ENCODE assay signal across 20 cellular contexts in the genomic region with DNA sequence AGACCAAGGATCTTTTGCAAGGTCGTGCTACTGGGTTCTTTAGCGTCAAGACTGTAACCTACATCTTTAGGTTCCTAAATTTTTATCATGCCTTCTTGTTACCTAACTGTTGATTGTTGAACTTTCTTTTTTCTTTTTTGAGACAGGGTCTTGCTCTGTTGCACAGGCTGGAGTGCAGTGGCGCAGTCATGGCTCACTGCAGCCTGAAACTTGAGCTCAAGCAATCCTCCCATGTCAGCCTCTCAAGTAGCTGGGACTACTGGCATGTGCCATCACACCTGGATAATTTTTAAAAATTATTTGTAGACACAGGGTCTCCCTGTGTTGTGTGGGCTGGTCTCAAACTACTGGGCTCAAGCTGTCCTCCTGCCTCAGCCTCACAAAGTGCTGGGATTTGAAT. TPM values are rescaled to one million over a fixed set of nuclear protein-coding genes. Genes with fewer than 3 reads are reported as not detected.
DNase-seq lines count a peak whose midpoint lies in the region; ATAC-seq lines count a peak whose summit lies in the region.
"Had no signal": no experiment of that assay in that cellular context is flagged by ENCODE, and none has a peak within 500 bp of the region (broad histone marks: within the 10 kb centered on the region; RNA-seq: fewer than 3 reads in every experiment).

No MANE protein-coding gene starts in this region.

- H3K79me2 ChIP-seq in Karpas-422 (ENCODE audit: low read length), result peaks cover 30% of the 10 kb centered on the region

- H3K9me2 ChIP-seq in Karpas-422 (replicated peaks; ENCODE audit: insufficient read depth, low read length), result no peaks in the 10 kb centered on the region
- H3K9me2 ChIP-seq: SK-N-SH had no signal

- H3K4me3 ChIP-seq in Karpas-422 (ENCODE audit: low read length), result peak overlapping the region; percentile 33
- H3K4me3 ChIP-seq: BLaER1 treated with 17β-estradiol and CSF1 and Interleukin-3, amounts not matched to agents 10 nM and 100 nM; GM23248 had no signal

- no peaks in the 10 kb centered on the region for H3K27me3 ChIP-seq in Karpas-422 (ENCODE audit: low read length)
- H3K27me3 ChIP-seq: BLaER1 treated with 17β-estradiol and CSF1 and Interleukin-3, amounts not matched to agents 10 nM and 100 nM had no signal

- H3K4me2 ChIP-seq in Karpas-422 (ENCODE audit: low read depth, low read length, poor library complexity, severe bottlenecking), result peak overlapping the region; percentile 63
- H3K4me2 ChIP-seq: SK-N-SH had no signal

- H3K9ac ChIP-seq in Karpas-422 (ENCODE audit: low read length), result peak overlapping the region; percentile 48
- H3K9ac ChIP-seq: BLaER1 treated with 17β-estradiol and CSF1 and Interleukin-3, amounts not matched to agents 10 nM and 100 nM; GM23248; SK-N-SH had no signal

- no peak for ATAC-seq in GM19023 (IDR thresholded peaks at IDR 0.05; ENCODE audit: unreplicated experiment)
- ATAC-seq: PC-3, T-helper 17 cell had no signal

- peak overlapping the region; percentile 95 for H3K27ac ChIP-seq in Karpas-422 (ENCODE audit: low read length)
- H3K27ac ChIP-seq: BLaER1 treated with 17β-estradiol and CSF1 and Interleukin-3, amounts not matched to agents 10 nM and 100 nM; GM23248 had no signal

- no peaks in the 10 kb centered on the region for H3K36me3 ChIP-seq in Karpas-422 (ENCODE audit: insufficient read depth, low read length)
- H3K36me3 ChIP-seq: BLaER1 treated with 17β-estradiol and CSF1 and Interleukin-3, amounts not matched to agents 10 nM and 100 nM had no signal

- DNase-seq in NCI-H2171 treated with DMSO at 0.1 percent for 48 hours (lab: John Stamatoyannopoulos, UW) (peak; percentile 42), NCI-H2171 (lab: John Stamatoyannopoulos, UW) (no peak), Karpas-422 (peak; percentile 85), left kidney (ENCODE audit: low read depth, low spot score) (peak; percentile 83), NCI-H526 treated with DMSO at 0.1 percent for 48 hours (lab: John Stamatoyannopoulos, UW) (no peak), COLO668 (lab: John Stamatoyannopoulos, UW; ENCODE audit: unreplicated experiment) (no peak)
- DNase-seq: Caco-2; CD4-positive, alpha-beta T cell; GM23248; H7; KG1; NCI-H1048; NCI-H1694 treated with DMSO at 0.1 percent for 48 hours; NCI-H2227 treated with DMSO at 0.1 percent for 48 hours; NCI-H774; PC-3; SK-N-SH; T-helper 17 cell had no signal

- no peak overlapping the region for H2AFZ ChIP-seq in Karpas-422 (ENCODE audit: low read length)
- H2AFZ ChIP-seq: GM23248 had no signal

- H3K9me3 ChIP-seq in Karpas-422 (ENCODE audit: low read length), result no peaks in the 10 kb centered on the region
- H3K9me3 ChIP-seq: BLaER1 treated with 17β-estradiol and CSF1 and Interleukin-3, amounts not matched to agents 10 nM and 100 nM; Caco-2; SK-N-SH had no signal

- H4K20me1 ChIP-seq in Karpas-422 (ENCODE audit: insufficient read depth, low read depth, low read length), result no peaks in the 10 kb centered on the region
- H4K20me1 ChIP-seq: BLaER1 treated with 17β-estradiol and CSF1 and Interleukin-3, amounts not matched to agents 10 nM and 100 nM had no signal

- H3K4me1 ChIP-seq in Karpas-422 (ENCODE audit: low read length), result peaks cover 90% of the 10 kb centered on the region
- H3K4me1 ChIP-seq: Caco-2 had no signal

RNA-seq across cellular contexts. Expression of a gene that starts 52.9 kb away (rescaled TPM):
- total RNA-seq in Karpas-422 (2014; rRNA removed; shearing (Covaris generic); ENCODE audit: low replicate concordance), result 15.8 and 38.3 TPM in 2 replicates

Comparison
In these comparisons a context has a peak if more than half of its experiments do, and no peak if none do; other contexts are left out.
1. DNase-seq: peak in NCI-H2171 treated with DMSO at 0.1 percent for 48 hours (single experiment), Karpas-422 (single experiment) and left kidney (single experiment); none in NCI-H2171 (single experiment), NCI-H526 treated with DMSO at 0.1 percent for 48 hours (single experiment) and COLO668 (single experiment).